Comparison of ENCODE assay signal across 26 cellular contexts in genomic region chr11:13765886-13766285, GRCh38.
DNase-seq lines count a peak whose midpoint lies in the region; ATAC-seq, FAIRE-seq and TF ChIP-seq lines count a peak whose summit lies in the region.
"Had no signal": no experiment of that assay in that cellular context is flagged by ENCODE, and none has a peak within 500 bp of the region (broad histone marks: within the 10 kb centered on the region; RNA-seq: fewer than 3 reads in every experiment).

No MANE protein-coding gene starts in this region.

- 7% methylated on average over 3 of the region's 3 CpGs for WGBS in K562 (ENCODE audit: insufficient coverage, low coverage, missing lambda C conversion rate)

- H3K79me2 ChIP-seq in K562 (ENCODE audit: control insufficient read depth, insufficient read depth, low read length) = no peaks in the 10 kb centered on the region

- TF ChIP-seq EP300 in K562 (IDR thresholded peaks at IDR 0.05; ENCODE audit: low read length) = no peak

- H3K4me1 ChIP-seq in K562 (replicated peaks in 1 of 2; ENCODE audit: control insufficient read depth in 2 of 2, insufficient read depth in 2 of 2, low read length in 2 of 2) = no peaks in the 10 kb centered on the region; a peak in 1 of 5 replicates
- H3K4me1 ChIP-seq: A549; BLaER1 treated with 17β-estradiol and CSF1 and Interleukin-3, amounts not matched to agents 10 nM and 100 nM had no signal

- no peak overlapping the region for H3K4me2 ChIP-seq in K562 (ENCODE audit: insufficient read depth, low read length)
- H3K4me2 ChIP-seq: A549 had no signal

- no TSS peak for BruUV-seq in K562 (replicated peaks; lab: Mats Ljungman, UMichigan)

- H3K4me1 Mint-ChIP-seq in nephron progenitor cell = peaks cover 10% of the 10 kb centered on the region
- H3K4me1 Mint-ChIP-seq: B cell had no signal

- CTCF ChIA-PET in K562 (lab: Yijun Ruan, JAX; ENCODE audit: low intra/inter-chr PET ratio) = no interaction called here

- H3K36me3 ChIP-seq in K562 (ENCODE audit: control insufficient read depth, insufficient read depth, low read length) = no peaks in the 10 kb centered on the region
- H3K36me3 ChIP-seq: BLaER1 treated with 17β-estradiol and CSF1 and Interleukin-3, amounts not matched to agents 10 nM and 100 nM had no signal

- H2AFZ ChIP-seq in K562 (ENCODE audit: low read depth, low read length) = no peak overlapping the region

- in situ Hi-C loops in K562 (cut with MboI) = no loop called here

- TF ChIP-seq POLR2A in K562 (conservative IDR thresholded peaks at IDR 0.05) = no peak

- peaks cover 9% of the 10 kb centered on the region for H3K27me3 Mint-ChIP-seq in nephron progenitor cell (ENCODE audit: low read depth, poor library complexity)
- H3K27me3 Mint-ChIP-seq: B cell; CD4-positive, alpha-beta T cell had no signal

- POLR2A ChIA-PET in K562 (lab: Yijun Ruan, JAX) = no interaction called here

- H3K9ac ChIP-seq in K562 (ENCODE audit: insufficient read depth in 1 of 2, low read depth in 2 of 2, low read length in 2 of 2) = no peak overlapping the region
- H3K9ac ChIP-seq: BLaER1 treated with 17β-estradiol and CSF1 and Interleukin-3, amounts not matched to agents 10 nM and 100 nM had no signal

- H3K4me3 Mint-ChIP-seq in nephron progenitor cell = no peak overlapping the region
- H3K4me3 Mint-ChIP-seq: B cell; CD4-positive, alpha-beta T cell; CD8-positive, alpha-beta T cell had no signal

- H3K9me1 ChIP-seq in K562 (ENCODE audit: control insufficient read depth, insufficient read depth, low read length) = no peaks in the 10 kb centered on the region

- H3K27me3 ChIP-seq in K562 (ENCODE audit: control insufficient read depth in 2 of 2, insufficient read depth in 2 of 2, low read length in 2 of 2) = 0 out of 5 replicates have a peak, but pooled peaks cover 0 to 5% of the 10 kb centered on the region in 2 experiments
- H3K27me3 ChIP-seq: BLaER1 treated with 17β-estradiol and CSF1 and Interleukin-3, amounts not matched to agents 10 nM and 100 nM had no signal

- peak overlapping the region; percentile 1 for H3K27ac Mint-ChIP-seq in nephron progenitor cell
- H3K27ac Mint-ChIP-seq: B cell; CD4-positive, alpha-beta T cell; CD8-positive, alpha-beta T cell had no signal

- no peak for ATAC-seq in K562
- ATAC-seq: A549; CD8-positive, alpha-beta T cell; GM12878 had no signal

- TF ChIP-seq RAD21 in K562 (CRISPR knock-in tag; conservative IDR thresholded peaks at IDR 0.05 in 1 of 2, IDR thresholded peaks at IDR 0.05 in 1 of 2) = no peak

- H3K27ac ChIP-seq in K562 (ENCODE audit: extremely low read depth, low read depth, low read length) (no peak overlapping the region), coronary artery (no peak overlapping the region)
- H3K27ac ChIP-seq: 22Rv1; A549; BLaER1 treated with 17β-estradiol and CSF1 and Interleukin-3, amounts not matched to agents 10 nM and 100 nM; C4-2B had no signal

- no peaks in the 10 kb centered on the region for H3K9me3 Mint-ChIP-seq in nephron progenitor cell
- H3K9me3 Mint-ChIP-seq: CD4-positive, alpha-beta T cell; CD8-positive, alpha-beta T cell had no signal

- peak; percentile 46 for FAIRE-seq in K562 (lab: Jason Lieb, UNC)
- FAIRE-seq: A549, G401.6, GM12878, GM12892, GM18507 had no signal

- no peaks in the 10 kb centered on the region for H3K36me3 Mint-ChIP-seq in nephron progenitor cell (ENCODE audit: low read depth)
- H3K36me3 Mint-ChIP-seq: CD8-positive, alpha-beta T cell had no signal

- no peak overlapping the region for H3K4me3 ChIP-seq in K562
- no peak overlapping the region for H3K4me3 ChIP-seq in coronary artery
- H3K4me3 ChIP-seq: A549; BLaER1 treated with 17β-estradiol and CSF1 and Interleukin-3, amounts not matched to agents 10 nM and 100 nM; GM12878 had no signal

- TF ChIP-seq CTCF in K562 (IDR thresholded peaks at IDR 0.05 in 2 of 3, conservative IDR thresholded peaks at IDR 0.05 in 1 of 3; ENCODE audit: insufficient read depth in 2 of 3, low read depth in 1 of 3, low read length in 3 of 3) = no peak
- no peak for TF ChIP-seq CTCF in nephron progenitor cell (IDR thresholded peaks at IDR 0.05)
- TF ChIP-seq CTCF in coronary artery (IDR thresholded peaks at IDR 0.05) = no peak

- H3K9me3 ChIP-seq in K562 (replicated peaks; ENCODE audit: control insufficient read depth, insufficient read depth, low read depth, low read length) = no peaks in the 10 kb centered on the region
- H3K9me3 ChIP-seq: A549; BLaER1 treated with 17β-estradiol and CSF1 and Interleukin-3, amounts not matched to agents 10 nM and 100 nM had no signal

- H4K20me1 ChIP-seq in K562 (replicated peaks; ENCODE audit: control insufficient read depth, insufficient read depth, low read length) = no peaks in the 10 kb centered on the region
- H4K20me1 ChIP-seq: BLaER1 treated with 17β-estradiol and CSF1 and Interleukin-3, amounts not matched to agents 10 nM and 100 nM had no signal

- DNase-seq in NCI-H82 (lab: John Stamatoyannopoulos, UW) = peak; percentile 15
- DNase-seq in NCI-H82 treated with DMSO at 0.1 percent for 48 hours (lab: John Stamatoyannopoulos, UW; ENCODE audit: unreplicated experiment) = no peak
- DNase-seq in K562 (ENCODE audit: extremely low read depth in 1 of 4, low spot score in 3 of 4) = no peak
- peak; percentile 30 for DNase-seq in cerebellum (ENCODE audit: low spot score)
- no peak for DNase-seq in nephron progenitor cell
- DNase-seq in cerebellar nuclear complex (lab: John Stamatoyannopoulos, UW) = no peak
- no peak for DNase-seq in GF-D8 (lab: John Stamatoyannopoulos, UW)
- DNase-seq in coronary artery (ENCODE audit: low spot score) = no peak
- DNase-seq: AML-193; CD4-positive, alpha-beta T cell; CD8-positive, alpha-beta T cell; DMS 273 treated with DMSO at 0.1 percent for 48 hours; DMS153; DMS53; DMS79; DND-41; EL had no signal

- intact Hi-C loops in K562 (cut with micrococcal nuclease) = no loop called here

TF ChIP-seq in K562, 482 proteins besides CTCF, POLR2A, EP300 and RAD21 (continues in another document):
- no peak for TF ChIP-seq AFF4 (CRISPR knock-in tag; IDR thresholded peaks at IDR 0.05)
- no peak for TF ChIP-seq HOMEZ (CRISPR knock-in tag; IDR thresholded peaks at IDR 0.05)
- TF ChIP-seq NR1H2 (CRISPR knock-in tag; IDR thresholded peaks at IDR 0.05) = no peak
- no peak for TF ChIP-seq STAT5A (IDR thresholded peaks at IDR 0.05; ENCODE audit: borderline replicate concordance, low read length)
- no peak for TF ChIP-seq MAFG (tag; conservative IDR thresholded peaks at IDR 0.05)
- no peak for TF ChIP-seq MLX (CRISPR knock-in tag; conservative IDR thresholded peaks at IDR 0.05)
- no peak for TF ChIP-seq NUFIP1 (IDR thresholded peaks at IDR 0.05; ENCODE audit: partially characterized antibody)
- no peak for TF ChIP-seq HDGF (IDR thresholded peaks at IDR 0.05)
- TF ChIP-seq EGR1 (conservative IDR thresholded peaks at IDR 0.05) = no peak

Comparison
In these comparisons a context has a peak if more than half of its experiments do, and no peak if none do; other contexts are left out.
1. DNase-seq: peak in NCI-H82 (single experiment) and cerebellum (single experiment); none in NCI-H82 treated with DMSO at 0.1 percent for 48 hours (single experiment), K562 (0 of 4), nephron progenitor cell (single experiment), cerebellar nuclear complex (0 of 2), GF-D8 (single experiment) and coronary artery (single experiment).